8 cellular contexts compared by ENCODE assay signal in the genomic region with DNA sequence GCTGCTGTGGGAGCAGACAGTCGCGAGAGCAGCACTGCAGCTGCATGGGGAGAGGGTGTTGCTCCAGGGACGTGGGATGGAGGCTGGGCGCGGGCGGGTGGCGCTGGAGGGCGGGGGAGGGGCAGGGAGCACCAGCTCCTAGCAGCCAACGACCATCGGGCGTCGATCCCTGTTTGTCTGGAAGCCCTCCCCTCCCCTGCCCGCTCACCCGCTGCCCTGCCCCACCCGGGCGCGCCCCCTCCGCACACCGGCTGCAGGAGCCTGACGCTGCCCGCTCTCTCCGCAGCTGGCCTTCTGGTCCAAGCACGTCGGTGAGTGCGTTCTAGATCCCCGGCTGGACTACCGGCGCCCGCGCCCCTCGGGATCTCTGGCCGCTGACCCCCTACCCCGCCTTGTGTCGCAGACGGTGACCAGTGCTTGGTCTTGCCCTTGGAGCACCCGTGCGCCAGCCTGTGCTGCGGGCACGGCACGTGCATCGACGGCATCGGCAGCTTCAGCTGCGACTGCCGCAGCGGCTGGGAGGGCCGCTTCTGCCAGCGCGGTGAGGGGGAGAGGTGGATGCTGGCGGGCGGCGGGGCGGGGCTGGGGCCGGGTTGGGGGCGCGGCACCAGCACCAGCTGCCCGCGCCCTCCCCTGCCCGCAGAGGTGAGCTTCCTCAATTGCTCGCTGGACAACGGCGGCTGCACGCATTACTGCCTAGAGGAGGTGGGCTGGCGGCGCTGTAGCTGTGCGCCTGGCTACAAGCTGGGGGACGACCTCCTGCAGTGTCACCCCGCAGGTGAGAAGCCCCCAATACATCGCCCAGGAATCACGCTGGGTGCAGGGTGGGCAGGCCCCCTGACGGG. TPM values are rescaled to one million over a fixed set of nuclear protein-coding genes. Genes with fewer than 3 reads are reported as not detected.
DNase-seq lines count a peak whose midpoint lies in the region; ATAC-seq and TF ChIP-seq lines count a peak whose summit lies in the region.

No MANE protein-coding gene starts in this region.

- H3K4me3 ChIP-seq in Peyer's patch = peak overlapping the region; percentile 35 to 52 (median 49)

- no peaks in the 10 kb centered on the region for H3K9me3 ChIP-seq in Peyer's patch

- H3K4me1 Mint-ChIP-seq in naive B cell = peaks cover 8 to 22% (median 19%) of the 10 kb centered on the region in 3 donors

- no peaks in the 10 kb centered on the region for H3K9me3 Mint-ChIP-seq in naive B cell

- peak overlapping the region in 1 of 4 donors; percentile 38 for H3K27ac ChIP-seq in Peyer's patch

- H3K36me3 ChIP-seq in Peyer's patch = no peaks in the 10 kb centered on the region

- peaks cover 0 to 15% (median 10%) of the 10 kb centered on the region in 4 donors for H3K4me1 ChIP-seq in Peyer's patch

- no peak for TF ChIP-seq POLR2A in Peyer's patch (IDR thresholded peaks at IDR 0.05)

- peak; percentile 21 for DNase-seq in activated naive CD4-positive, alpha-beta T cell treated with Interleukin-2 at 50 U/mL for 16 hours
- DNase-seq in activated naive CD4-positive, alpha-beta T cell treated with anti-CD3 and anti-CD28 coated beads, Interleukin-2, amount 50 U/mL, for 16 hours = no peak
- peak in 2 of 3 donors; percentile 70 to 75 for DNase-seq in Peyer's patch
- peak; percentile 66 for DNase-seq in ecto neural progenitor cell (ENCODE audit: low spot score)
- peak; percentile 67 for DNase-seq in naive B cell
- DNase-seq in GM19238 (ENCODE audit: insufficient read length, low spot score) = no peak
- DNase-seq in putamen (ENCODE audit: low spot score) = no peak

- ATAC-seq in naive B cell (ENCODE audit: low read depth in 2 of 2) = peak; percentile 83 to 92
- ATAC-seq in HG02852 (IDR thresholded peaks at IDR 0.05; ENCODE audit: unreplicated experiment) = no peak

- peak overlapping the region; percentile 57 to 90 (median 82) for H3K4me3 Mint-ChIP-seq in naive B cell

- H3K27me3 ChIP-seq in Peyer's patch = peaks cover 0 to 11% of the 10 kb centered on the region in 2 donors

- H3K27ac Mint-ChIP-seq in naive B cell = peak overlapping the region in 2 of 6 donors; percentile 80 to 86

- TF ChIP-seq CTCF in Peyer's patch (IDR thresholded peaks at IDR 0.05) = no peak

- peaks cover 0 to 17% (median 5%) of the 10 kb centered on the region in 3 donors for H3K27me3 Mint-ChIP-seq in naive B cell

- no peaks in the 10 kb centered on the region for H3K36me3 Mint-ChIP-seq in naive B cell

RNA-seq across cellular contexts. Expression of gene PROC, which starts 4.6 kb away (rescaled TPM):
- 1 to 10 TPM in 3 of 4 donors, not detected in 1; 1.3 to 6.3 (median 1.6) TPM for total RNA-seq in Peyer's patch
- under 1 TPM in 1 of 6 donors, not detected in 5; 0.53 TPM for polyA plus RNA-seq in naive B cell (ENCODE audit: low read depth in 6 of 6)

RNA-seq across cellular contexts. Expression of gene MAP3K2, which starts 35.1 kb away (rescaled TPM):
- 10 to 100 TPM; 38.8 to 70.2 (median 52.0) TPM for total RNA-seq in Peyer's patch
- 100 to 1,000 TPM in 1 of 6 donors, 10 to 100 TPM in 5; 67.2 to 101 (median 73.2) TPM for polyA plus RNA-seq in naive B cell (ENCODE audit: low read depth in 6 of 6)

Comparison
In these comparisons a context has a peak if more than half of its experiments do, and no peak if none do; other contexts are left out.
1. DNase-seq: peak in activated naive CD4-positive, alpha-beta T cell treated with Interleukin-2 at 50 U/mL for 16 hours (single experiment), Peyer's patch (2 of 3), ecto neural progenitor cell (single experiment) and naive B cell (single experiment); none in activated naive CD4-positive, alpha-beta T cell treated with anti-CD3 and anti-CD28 coated beads, Interleukin-2, amount 50 U/mL, for 16 hours (single experiment), GM19238 (single experiment) and putamen (single experiment).